Comparison of ENCODE assay signal across 8 cellular contexts in genomic region chr19:48837081-48837524, GRCh38.
A peak's percentile ranks its signal among the peaks of the same experiment; 100 is the strongest.
DNase-seq lines count a peak whose midpoint lies in the region; ATAC-seq lines count a peak whose summit lies in the region.

No MANE protein-coding gene starts in this region.

- ATAC-seq in HG03565 (IDR thresholded peaks at IDR 0.05; ENCODE audit: unreplicated experiment), result peak; percentile 69

- DNase-seq in GDM1 (lab: John Stamatoyannopoulos, UW) (peak; percentile 90), RPMI8226 (peak; percentile 41), activated gamma-delta T cell treated with Interleukin-2 at 50 U/mL for 16 hours (peak; percentile 82), foreskin melanocyte (peak; percentile 76), nucleus accumbens (lab: John Stamatoyannopoulos, UW) (peak in 55 of 56 donors; percentile 9 to 90 (median 67)), substantia nigra (lab: John Stamatoyannopoulos, UW) (peak in 48 of 49 donors; percentile 19 to 96 (median 69)), HuH-7.5 (ENCODE audit: low spot score) (no peak)

- peak overlapping the region; percentile 60 for H3K27ac ChIP-seq in substantia nigra (ENCODE audit: low read depth, low read length, poor library complexity, severe bottlenecking)
